1 cellular context compared by ENCODE assay signal in genomic region chr1:231053493-231054162, GRCh38.
A peak's percentile ranks its signal among the peaks of the same experiment; 100 is the strongest.
TF ChIP-seq lines count a peak whose summit lies in the region.

No MANE protein-coding gene starts in this region.

TF ChIP-seq in K562, 482 proteins besides CTCF, POLR2A, EP300 and RAD21 (continued from another document and continues in another):
- TF ChIP-seq AFF1 (IDR thresholded peaks at IDR 0.05; ENCODE audit: low read depth in 1 of 2, partially characterized antibody in 2 of 2) (peak; percentile 58 to 79), NFXL1 (CRISPR knock-in tag; IDR thresholded peaks at IDR 0.05) (0 out of 2 replicates have a peak, but pooled peaks have one; percentile 13), ETV6 (IDR thresholded peaks at IDR 0.05; ENCODE audit: borderline replicate concordance in 1 of 2, low read depth in 2 of 2, low read length in 1 of 2) (peak in 1 of 2 experiments; percentile 28; a peak in 1 of 4 replicates), ETV6 (CRISPR knock-in tag; IDR thresholded peaks at IDR 0.05; ENCODE audit: borderline replicate concordance) (no peak), ELF4 (CRISPR knock-in tag; IDR thresholded peaks at IDR 0.05) (no peak), NUFIP1 (IDR thresholded peaks at IDR 0.05; ENCODE audit: partially characterized antibody) (no peak), ARID4B (CRISPR knock-in tag; IDR thresholded peaks at IDR 0.05) (no peak), ILF3 (IDR thresholded peaks at IDR 0.05; ENCODE audit: borderline replicate concordance) (no peak), NBN (IDR thresholded peaks at IDR 0.05; ENCODE audit: low read depth) (peak; percentile 83; the same call in 1 of the 2 replicates), PHF21A (IDR thresholded peaks at IDR 0.05; ENCODE audit: borderline replicate concordance, low read depth) (no peak), ZNF785 (CRISPR knock-in tag; IDR thresholded peaks at IDR 0.05) (no peak), CREB5 (CRISPR knock-in tag; IDR thresholded peaks at IDR 0.05) (no peak), MAZ (CRISPR knock-in tag; conservative IDR thresholded peaks at IDR 0.05 in 1 of 2, IDR thresholded peaks at IDR 0.05 in 1 of 2) (peak in 1 of 2 experiments; percentile 56; a peak in 2 of 4 replicates), C11orf30 (IDR thresholded peaks at IDR 0.05; ENCODE audit: low read depth) (peak; percentile 73; the same call in 1 of the 2 replicates), ZNF699 (CRISPR knock-in tag; IDR thresholded peaks at IDR 0.05; ENCODE audit: insufficient replicate concordance) (no peak), XRCC4 (IDR thresholded peaks at IDR 0.05; ENCODE audit: extremely low read depth, insufficient read depth, insufficient read length) (no peak), HEY1 (CRISPR knock-in tag; IDR thresholded peaks at IDR 0.05; ENCODE audit: borderline replicate concordance) (no peak), ZNF217 (CRISPR knock-in tag; IDR thresholded peaks at IDR 0.05) (no peak), FOXM1 (IDR thresholded peaks at IDR 0.05; ENCODE audit: low read depth) (peak; percentile 99), FOXM1 (CRISPR knock-in tag; IDR thresholded peaks at IDR 0.05; ENCODE audit: low read depth) (no peak), CBX2 (IDR thresholded peaks at IDR 0.05; ENCODE audit: insufficient read depth, low read length, poor library complexity, severe bottlenecking) (no peak), ZNF778 (CRISPR knock-in tag; IDR thresholded peaks at IDR 0.05) (no peak), ZHX1 (conservative IDR thresholded peaks at IDR 0.05; ENCODE audit: low read length) (no peak), MAFF (IDR thresholded peaks at IDR 0.05; ENCODE audit: low read length) (no peak), TRIM28 (IDR thresholded peaks at IDR 0.05) (no peak), ELF1 (tag; IDR thresholded peaks at IDR 0.05) (no peak), ETV1 (tag; conservative IDR thresholded peaks at IDR 0.05; ENCODE audit: low read depth) (no peak), SIRT6 (IDR thresholded peaks at IDR 0.05; ENCODE audit: low read depth, low read length) (no peak), NONO (IDR thresholded peaks at IDR 0.05; ENCODE audit: low read depth in 2 of 2, low read length in 1 of 2) (0 out of 4 replicates have a peak, but pooled peaks of 1 of the 2 experiments have one; percentile 11), FOXJ3 (CRISPR knock-in tag; IDR thresholded peaks at IDR 0.05) (no peak), NCOA6 (IDR thresholded peaks at IDR 0.05) (no peak), SP2 (IDR thresholded peaks at IDR 0.05; ENCODE audit: extremely low read depth, low read depth, low read length, poor library complexity, severe bottlenecking) (no peak), EP400 (IDR thresholded peaks at IDR 0.05) (peak; percentile 61)
- TF ChIP-seq, protein P1, sequence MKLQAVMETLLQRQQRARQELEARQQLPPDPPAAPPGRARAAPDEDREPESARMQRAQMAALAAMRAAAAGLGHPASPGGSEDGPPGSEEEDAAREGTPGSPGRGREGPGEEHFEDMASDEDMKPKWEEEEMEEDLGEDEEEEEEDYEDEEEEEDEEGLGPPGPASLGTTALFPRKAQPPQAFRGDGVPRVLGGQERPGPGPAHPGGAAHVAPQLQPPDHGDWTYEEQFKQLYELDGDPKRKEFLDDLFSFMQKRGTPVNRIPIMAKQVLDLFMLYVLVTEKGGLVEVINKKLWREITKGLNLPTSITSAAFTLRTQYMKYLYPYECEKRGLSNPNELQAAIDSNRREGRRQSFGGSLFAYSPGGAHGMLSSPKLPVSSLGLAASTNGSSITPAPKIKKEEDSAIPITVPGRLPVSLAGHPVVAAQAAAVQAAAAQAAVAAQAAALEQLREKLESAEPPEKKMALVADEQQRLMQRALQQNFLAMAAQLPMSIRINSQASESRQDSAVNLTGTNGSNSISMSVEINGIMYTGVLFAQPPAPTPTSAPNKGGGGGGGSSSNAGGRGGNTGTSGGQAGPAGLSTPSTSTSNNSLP (IDR thresholded peaks at IDR 0.05; ENCODE audit: borderline replicate concordance, low read depth, low read length), result no peak
- TF ChIP-seq, protein P2, sequence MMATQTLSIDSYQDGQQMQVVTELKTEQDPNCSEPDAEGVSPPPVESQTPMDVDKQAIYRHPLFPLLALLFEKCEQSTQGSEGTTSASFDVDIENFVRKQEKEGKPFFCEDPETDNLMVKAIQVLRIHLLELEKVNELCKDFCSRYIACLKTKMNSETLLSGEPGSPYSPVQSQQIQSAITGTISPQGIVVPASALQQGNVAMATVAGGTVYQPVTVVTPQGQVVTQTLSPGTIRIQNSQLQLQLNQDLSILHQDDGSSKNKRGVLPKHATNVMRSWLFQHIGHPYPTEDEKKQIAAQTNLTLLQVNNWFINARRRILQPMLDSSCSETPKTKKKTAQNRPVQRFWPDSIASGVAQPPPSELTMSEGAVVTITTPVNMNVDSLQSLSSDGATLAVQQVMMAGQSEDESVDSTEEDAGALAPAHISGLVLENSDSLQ (IDR thresholded peaks at IDR 0.05), result peak; percentile 64; the same call in 1 of the 2 replicates
- TF ChIP-seq, protein P3, sequence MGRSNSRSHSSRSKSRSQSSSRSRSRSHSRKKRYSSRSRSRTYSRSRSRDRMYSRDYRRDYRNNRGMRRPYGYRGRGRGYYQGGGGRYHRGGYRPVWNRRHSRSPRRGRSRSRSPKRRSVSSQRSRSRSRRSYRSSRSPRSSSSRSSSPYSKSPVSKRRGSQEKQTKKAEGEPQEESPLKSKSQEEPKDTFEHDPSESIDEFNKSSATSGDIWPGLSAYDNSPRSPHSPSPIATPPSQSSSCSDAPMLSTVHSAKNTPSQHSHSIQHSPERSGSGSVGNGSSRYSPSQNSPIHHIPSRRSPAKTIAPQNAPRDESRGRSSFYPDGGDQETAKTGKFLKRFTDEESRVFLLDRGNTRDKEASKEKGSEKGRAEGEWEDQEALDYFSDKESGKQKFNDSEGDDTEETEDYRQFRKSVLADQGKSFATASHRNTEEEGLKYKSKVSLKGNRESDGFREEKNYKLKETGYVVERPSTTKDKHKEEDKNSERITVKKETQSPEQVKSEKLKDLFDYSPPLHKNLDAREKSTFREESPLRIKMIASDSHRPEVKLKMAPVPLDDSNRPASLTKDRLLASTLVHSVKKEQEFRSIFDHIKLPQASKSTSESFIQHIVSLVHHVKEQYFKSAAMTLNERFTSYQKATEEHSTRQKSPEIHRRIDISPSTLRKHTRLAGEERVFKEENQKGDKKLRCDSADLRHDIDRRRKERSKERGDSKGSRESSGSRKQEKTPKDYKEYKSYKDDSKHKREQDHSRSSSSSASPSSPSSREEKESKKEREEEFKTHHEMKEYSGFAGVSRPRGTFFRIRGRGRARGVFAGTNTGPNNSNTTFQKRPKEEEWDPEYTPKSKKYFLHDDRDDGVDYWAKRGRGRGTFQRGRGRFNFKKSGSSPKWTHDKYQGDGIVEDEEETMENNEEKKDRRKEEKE (IDR thresholded peaks at IDR 0.05; ENCODE audit: borderline replicate concordance in 1 of 2, control insufficient read depth in 1 of 2, low read depth in 2 of 2, low read length in 1 of 2), result no peak
